9 cellular contexts compared by ENCODE assay signal in genomic region chr13:77478645-77478997, GRCh38. TPM values are rescaled to one million over a fixed set of nuclear protein-coding genes. Genes with fewer than 3 reads are reported as not detected.
A peak's percentile ranks its signal among the peaks of the same experiment; 100 is the strongest.
DNase-seq lines count a peak whose midpoint lies in the region; ATAC-seq, FAIRE-seq and TF ChIP-seq lines count a peak whose summit lies in the region.
"Had no signal": no experiment of that assay in that cellular context is flagged by ENCODE, and none has a peak within 500 bp of the region (broad histone marks: within the 10 kb centered on the region; RNA-seq: fewer than 3 reads in every experiment).

No MANE protein-coding gene starts in this region.

- H3K36me3 ChIP-seq in Karpas-422 (ENCODE audit: insufficient read depth, low read length) (no peaks in the 10 kb centered on the region), endodermal cell (ENCODE audit: control insufficient read depth, insufficient read depth, low read length) (no peaks in the 10 kb centered on the region)

- H3K4me2 ChIP-seq in Karpas-422 (ENCODE audit: low read depth, low read length, poor library complexity, severe bottlenecking): peak overlapping the region; percentile 66

- H3K4me1 Mint-ChIP-seq in endodermal cell: peaks cover 16% of the 10 kb centered on the region

- peak; percentile 6 for ATAC-seq in GM19452 (IDR thresholded peaks at IDR 0.05; ENCODE audit: unreplicated experiment)

- H3K9me3 Mint-ChIP-seq in endodermal cell: peaks cover 15% of the 10 kb centered on the region

- peak overlapping the region; percentile 98 for H3K27ac Mint-ChIP-seq in endodermal cell

- H3K4me3 Mint-ChIP-seq in endodermal cell: peak overlapping the region; percentile 58

- FAIRE-seq in frontal cortex (lab: Jason Lieb, UNC): no peak

- 23 to 31% methylated on average over 3 to 5 of the region's 5 CpGs for WGBS in endodermal cell (ENCODE audit: insufficient coverage in 1 of 2, insufficient read length in 1 of 2), 2 experiments

- no peaks in the 10 kb centered on the region for H3K27me3 Mint-ChIP-seq in endodermal cell (ENCODE audit: insufficient read depth)

- no peak overlapping the region for H3K27ac ChIP-seq in Karpas-422 (ENCODE audit: low read length)
- H3K27ac ChIP-seq in endodermal cell (ENCODE audit: low read depth, low read length): peak overlapping the region; percentile 73

- peak overlapping the region; percentile 83; the same call in 1 of the 2 replicates for H2AFZ ChIP-seq in Karpas-422 (ENCODE audit: low read length)

- H3K4me3 ChIP-seq in Karpas-422 (ENCODE audit: low read length): peak overlapping the region; percentile 61; the same call in 1 of the 2 replicates
- peak overlapping the region; percentile 71 for H3K4me3 ChIP-seq in endodermal cell (ENCODE audit: low read length)
- H3K4me3 ChIP-seq in skeletal muscle cell (ENCODE audit: low read depth, low read length): peak overlapping the region; percentile 48

- H3K4me1 ChIP-seq in Karpas-422 (ENCODE audit: low read length) (peaks cover 13% of the 10 kb centered on the region), endodermal cell (ENCODE audit: control insufficient read depth, insufficient read depth, low read length) (no peaks in the 10 kb centered on the region)

- no peaks in the 10 kb centered on the region for H3K79me2 ChIP-seq in Karpas-422 (ENCODE audit: low read length)

- no peaks in the 10 kb centered on the region for H3K36me3 Mint-ChIP-seq in endodermal cell (ENCODE audit: low read depth)

- H3K9me2 ChIP-seq in Karpas-422 (replicated peaks; ENCODE audit: insufficient read depth, low read length): no peaks in the 10 kb centered on the region

- H3K27me3 ChIP-seq in Karpas-422 (ENCODE audit: low read length): no peaks in the 10 kb centered on the region
- no peaks in the 10 kb centered on the region for H3K27me3 ChIP-seq in endodermal cell (ENCODE audit: control insufficient read depth, insufficient read depth, low read length, poor library complexity, severe bottlenecking)

- peak; percentile 7 for TF ChIP-seq CTCF in endodermal cell (conservative IDR thresholded peaks at IDR 0.05)

- no peaks in the 10 kb centered on the region for H4K20me1 ChIP-seq in Karpas-422 (ENCODE audit: insufficient read depth, low read depth, low read length)

- H3K9ac ChIP-seq in Karpas-422 (ENCODE audit: low read length) (no peak overlapping the region), endodermal cell (ENCODE audit: extremely low read depth, low read length, poor library complexity, severe bottlenecking) (peak overlapping the region; percentile 40)

- no peak for DNase-seq in Karpas-422
- no peak for DNase-seq in endodermal cell
- DNase-seq in skeletal muscle cell (ENCODE audit: low read depth): no peak
- DNase-seq in Ammon's horn (ENCODE audit: low spot score): no peak
- no peak for DNase-seq in central memory CD4-positive, alpha-beta T cell
- DNase-seq in NCI-H2107 (lab: John Stamatoyannopoulos, UW): no peak
- DNase-seq in frontal cortex (ENCODE audit: low spot score in 2 of 2): no peak

- H3K9me3 ChIP-seq in Karpas-422 (ENCODE audit: low read length) (no peaks in the 10 kb centered on the region), endodermal cell (ENCODE audit: control insufficient read depth, low read length) (no peaks in the 10 kb centered on the region)

RNA-seq across cellular contexts. Expression of gene SCEL, which starts 56.9 kb away (rescaled TPM):
- not detected in 2 replicates for total RNA-seq in Karpas-422 (2014; rRNA removed; shearing (Covaris generic); ENCODE audit: low replicate concordance)
- total RNA-seq in endodermal cell (under 1 TPM in 1 of 2 donors, not detected in 1; 0.18 TPM), frontal cortex (0.41 TPM)
- polyA plus RNA-seq in endodermal cell (2013, experiment 1 of 2): 0.11 TPM
- not detected for polyA plus RNA-seq in endodermal cell (2013, experiment 2 of 2)
- total RNA-seq: HT1080 had no signal
